Comparison of ENCODE assay signal across 8 cellular contexts in genomic region chr11:67630230-67630942, GRCh38. TPM values are rescaled to one million over a fixed set of nuclear protein-coding genes. Genes with fewer than 3 reads are reported as not detected.
DNase-seq lines count a peak whose midpoint lies in the region; ATAC-seq lines count a peak whose summit lies in the region.

No MANE protein-coding gene starts in this region.

- ATAC-seq in GM19455 (IDR thresholded peaks at IDR 0.05; ENCODE audit: unreplicated experiment) = peak; percentile 52

- DNase-seq in COLO668 (lab: John Stamatoyannopoulos, UW; ENCODE audit: unreplicated experiment) (peak; percentile 98), HK-2 (ENCODE audit: unreplicated experiment) (peak; percentile 97), NCI-H774 (lab: John Stamatoyannopoulos, UW) (peak; percentile 94), lung microvascular endothelial cell (ENCODE audit: low read depth in 2 of 2) (peak; percentile 97 to 99)
- peak; percentile 98 for DNase-seq in activated CD4-positive, alpha-beta T cell treated with anti-CD3 and anti-CD28 coated beads, Interleukin-2, amount 50 U/mL, for 48 hours
- DNase-seq in effector CD4-positive, alpha-beta T cell = peak; percentile 89
- DNase-seq in stimulated activated CD8-positive, alpha-beta memory T cell treated with anti-CD3 and anti-CD28 coated beads, Interleukin-12 subunit alpha, Interleukin-12 subunit beta, amount 100 ng/mL, for 1 hour (ENCODE audit: low read depth) = peak; percentile 93

RNA-seq across cellular contexts. Expression of gene NUDT8, which starts 0.6 kb away (rescaled TPM):
- total RNA-seq in lung microvascular endothelial cell = 7.1 and 7.6 TPM in 2 replicates

RNA-seq across cellular contexts. Expression of gene TBX10, which starts 9.2 kb away (rescaled TPM):
- total RNA-seq in lung microvascular endothelial cell = not detected in 2 replicates

RNA-seq across cellular contexts. Expression of gene ACY3, which starts 20.1 kb away (rescaled TPM):
- total RNA-seq in lung microvascular endothelial cell = not detected in 2 replicates

RNA-seq across cellular contexts. Expression of gene NDUFV1, which starts 23.6 kb away (rescaled TPM):
- 143 and 149 TPM in 2 replicates for total RNA-seq in lung microvascular endothelial cell

RNA-seq across cellular contexts. Expression of gene ALDH3B2, which starts 44.0 kb away (rescaled TPM):
- not detected in 2 replicates for total RNA-seq in lung microvascular endothelial cell

Comparison
In these comparisons a context has a peak if more than half of its experiments do, and no peak if none do; other contexts are left out.
1. Peak in every context shown above with its lines: DNase-seq and ATAC-seq.